ENCODE assay signal across 1 cellular context in genomic region chr4:136754810-136755530, GRCh38.
TF ChIP-seq lines count a peak whose summit lies in the region.

No MANE protein-coding gene starts in this region.

TF ChIP-seq in GM23338, 12 proteins besides CTCF, POLR2A, EP300 and RAD21:
- no peak for TF ChIP-seq ZNF462 (CRISPR knock-in tag; IDR thresholded peaks at IDR 0.05)
- TF ChIP-seq EZH2 (IDR thresholded peaks at IDR 0.05; ENCODE audit: low read depth, unreplicated experiment): no peak
- no peak for TF ChIP-seq CREB1 (CRISPR knock-in tag; IDR thresholded peaks at IDR 0.05; ENCODE audit: low read depth)
- TF ChIP-seq JUNB (IDR thresholded peaks at IDR 0.05; ENCODE audit: unreplicated experiment): no peak
- no peak for TF ChIP-seq POLR2AphosphoS5 (IDR thresholded peaks at IDR 0.05; ENCODE audit: low read depth)
- no peak for TF ChIP-seq EZH2phosphoT487 (IDR thresholded peaks at IDR 0.05; ENCODE audit: unreplicated experiment)
- no peak for TF ChIP-seq STAT1 (IDR thresholded peaks at IDR 0.05; ENCODE audit: unreplicated experiment)
- TF ChIP-seq ZNF114 (CRISPR knock-in tag; IDR thresholded peaks at IDR 0.05): no peak
- no peak for TF ChIP-seq ETS1 (IDR thresholded peaks at IDR 0.05)
- no peak for TF ChIP-seq ZNF331 (CRISPR knock-in tag; IDR thresholded peaks at IDR 0.05; ENCODE audit: low read depth)
- TF ChIP-seq NANOG (IDR thresholded peaks at IDR 0.05; ENCODE audit: borderline replicate concordance): no peak
- TF ChIP-seq REST (IDR thresholded peaks at IDR 0.05; ENCODE audit: unreplicated experiment): no peak
